8 cellular contexts compared by ENCODE assay signal in the genomic region with DNA sequence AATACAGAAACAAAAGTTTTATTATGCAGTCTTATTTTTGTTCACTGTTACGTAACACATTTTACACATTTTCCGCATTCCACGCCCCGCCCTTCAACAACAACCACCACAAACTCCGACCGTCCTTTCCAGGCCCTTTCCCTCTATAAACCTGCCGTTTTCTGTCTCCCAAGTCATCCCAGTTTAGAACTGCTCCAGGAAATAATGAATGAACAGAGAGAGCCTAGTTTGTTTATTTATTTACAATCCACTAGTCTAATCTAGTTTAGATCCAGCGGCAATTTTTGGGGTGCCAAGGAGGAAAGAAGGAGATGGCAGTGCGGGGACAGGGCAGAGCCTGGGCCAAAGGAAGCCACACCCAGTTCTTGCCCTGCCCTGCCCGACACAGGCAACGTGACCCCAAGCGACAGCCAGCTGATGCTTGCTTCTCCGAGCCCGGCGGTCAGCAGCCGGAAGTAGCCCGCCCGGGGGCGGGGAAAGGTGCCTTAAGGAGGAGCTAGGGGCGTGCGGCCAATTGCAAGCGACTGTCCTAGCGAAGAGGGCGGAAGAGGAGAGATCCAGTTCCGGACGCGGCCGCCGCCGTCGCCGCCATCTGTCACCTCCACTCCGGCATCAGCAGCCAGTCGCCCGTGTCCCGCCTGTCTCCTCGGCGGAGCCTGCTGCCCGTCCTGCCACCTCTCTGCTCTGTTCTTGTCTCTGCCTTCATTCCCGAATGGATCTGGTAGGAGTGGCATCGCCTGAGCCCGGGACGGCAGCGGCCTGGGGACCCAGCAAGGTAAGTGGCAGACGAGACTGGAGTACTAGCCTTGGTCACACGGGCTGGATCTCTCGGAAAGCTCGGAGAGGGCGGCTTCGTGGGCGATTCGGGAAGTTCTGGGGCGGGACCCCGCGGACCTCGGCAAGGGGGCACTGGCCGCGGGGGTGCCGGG. TPM values are rescaled to one million over a fixed set of nuclear protein-coding genes. Genes with fewer than 3 reads are reported as not detected.
DNase-seq lines count a peak whose midpoint lies in the region; ATAC-seq and TF ChIP-seq lines count a peak whose summit lies in the region.

A gene with protein sequence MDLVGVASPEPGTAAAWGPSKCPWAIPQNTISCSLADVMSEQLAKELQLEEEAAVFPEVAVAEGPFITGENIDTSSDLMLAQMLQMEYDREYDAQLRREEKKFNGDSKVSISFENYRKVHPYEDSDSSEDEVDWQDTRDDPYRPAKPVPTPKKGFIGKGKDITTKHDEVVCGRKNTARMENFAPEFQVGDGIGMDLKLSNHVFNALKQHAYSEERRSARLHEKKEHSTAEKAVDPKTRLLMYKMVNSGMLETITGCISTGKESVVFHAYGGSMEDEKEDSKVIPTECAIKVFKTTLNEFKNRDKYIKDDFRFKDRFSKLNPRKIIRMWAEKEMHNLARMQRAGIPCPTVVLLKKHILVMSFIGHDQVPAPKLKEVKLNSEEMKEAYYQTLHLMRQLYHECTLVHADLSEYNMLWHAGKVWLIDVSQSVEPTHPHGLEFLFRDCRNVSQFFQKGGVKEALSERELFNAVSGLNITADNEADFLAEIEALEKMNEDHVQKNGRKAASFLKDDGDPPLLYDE (plus strand): TSS at position 560 of the 929 bp plus-strand sequence. CDS start 153 bp downstream, at position 713.

- peaks cover 1% of the 10 kb centered on the region for H3K36me3 Mint-ChIP-seq in IgD-negative memory B cell

- DNase-seq in DMS 273 treated with DMSO at 0.1 percent for 48 hours (lab: John Stamatoyannopoulos, UW): peak; percentile 91
- DNase-seq in OCI-M2 (lab: John Stamatoyannopoulos, UW; ENCODE audit: unreplicated experiment): peak; percentile 77
- peak; percentile 74 for DNase-seq in activated T-cell treated with anti-CD3 and anti-CD28 coated beads for 4 hours
- peak; percentile 96 for DNase-seq in epithelial cell of esophagus (ENCODE audit: low read depth)
- peak; percentile 98 to 99 (median 99) for DNase-seq in mucosa of descending colon
- peak; percentile 89 for DNase-seq in stimulated activated CD8-positive, alpha-beta memory T cell treated with anti-CD3 and anti-CD28 coated beads, Interleukin-4, amount 100 ng/mL, for 24 hours (ENCODE audit: low read depth)

- peak within 1 kb of the TSS; percentile 91 to 99 (median 97) for H3K27ac Mint-ChIP-seq in IgD-negative memory B cell

- TF ChIP-seq CTCF in epithelial cell of esophagus (IDR thresholded peaks at IDR 0.05; ENCODE audit: insufficient read depth, low read depth, low read length, missing control alignments) (no peak), mucosa of descending colon (IDR thresholded peaks at IDR 0.05) (no peak)

- no peaks in the 10 kb centered on the region for H3K27me3 Mint-ChIP-seq in IgD-negative memory B cell

- intact Hi-C loops in mucosa of descending colon (cut with DNase I, micrococcal nuclease): no loop called here

- H3K9me3 ChIP-seq in mucosa of descending colon: no peaks in the 10 kb centered on the region

- no peaks in the 10 kb centered on the region for H3K36me3 ChIP-seq in mucosa of descending colon (ENCODE audit: low read depth)

- H3K4me3 ChIP-seq in epithelial cell of esophagus (ENCODE audit: low read length) (peak within 1 kb of the TSS; percentile 99), mucosa of descending colon (peak within 1 kb of the TSS; percentile 89)

- H3K4me1 Mint-ChIP-seq in IgD-negative memory B cell: peaks cover 36 to 41% (median 38%) of the 10 kb centered on the region in 3 donors

- H3K4me1 ChIP-seq in mucosa of descending colon (ENCODE audit: low read depth): peaks cover 32% of the 10 kb centered on the region

- H3K4me3 Mint-ChIP-seq in IgD-negative memory B cell: peak within 1 kb of the TSS; percentile 99 to 100 (median 100)

- no peaks in the 10 kb centered on the region for H3K9me3 Mint-ChIP-seq in IgD-negative memory B cell

- peak; percentile 96 for ATAC-seq in GM21529 (IDR thresholded peaks at IDR 0.05; ENCODE audit: unreplicated experiment)
- peak; percentile 97 for ATAC-seq in mucosa of descending colon

RNA-seq across cellular contexts. Expression of the gene that starts here (rescaled TPM):
- polyA plus RNA-seq in IgD-negative memory B cell: 42.0 TPM
- total RNA-seq in mucosa of descending colon: 100 to 1,000 TPM in 2 of 3 donors, 10 to 100 TPM in 1; 96.3 to 176 (median 171) TPM

Comparison
In these comparisons a context has a peak if more than half of its experiments do, and no peak if none do; other contexts are left out.
1. Peak in every context shown above with its lines: DNase-seq, ATAC-seq and H3K4me3 ChIP-seq.